Comparison of ENCODE assay signal across 8 cellular contexts in the genomic region with DNA sequence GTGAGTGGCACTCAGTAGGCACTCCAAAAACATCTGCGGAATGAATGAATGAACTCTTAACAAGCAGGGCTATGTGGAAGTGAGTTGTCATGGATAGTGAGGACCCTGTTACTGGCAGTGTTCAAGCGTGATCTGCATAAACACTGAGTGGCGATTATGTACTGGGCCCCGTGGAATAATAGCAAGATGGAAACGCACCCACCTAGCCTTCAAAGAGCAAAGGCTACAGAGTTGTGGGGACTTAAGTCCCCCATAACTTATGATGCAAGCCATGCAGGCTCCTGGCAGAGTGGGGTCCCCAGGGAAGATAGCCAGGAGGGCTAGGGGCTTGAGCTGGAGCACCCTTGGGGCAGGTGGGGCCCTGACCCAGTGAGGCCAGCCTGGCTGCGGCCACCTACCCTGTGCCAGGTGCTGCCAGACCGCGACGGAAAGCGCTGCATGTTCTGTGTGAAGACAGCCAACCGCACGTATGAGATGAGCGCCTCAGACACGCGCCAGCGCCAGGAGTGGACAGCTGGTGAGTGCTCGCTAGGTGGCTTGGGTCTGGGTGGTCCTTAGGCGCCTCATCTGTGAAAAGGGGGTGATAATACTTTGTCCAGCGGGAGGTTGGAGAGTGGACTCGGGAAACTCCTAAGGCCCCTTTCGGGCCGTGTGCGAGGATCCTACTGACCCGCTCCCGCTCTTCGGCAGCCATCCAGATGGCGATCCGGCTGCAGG. TPM values are rescaled to one million over a fixed set of nuclear protein-coding genes. Genes with fewer than 3 reads are reported as not detected.
A peak's percentile ranks its signal among the peaks of the same experiment; 100 is the strongest.
DNase-seq lines count a peak whose midpoint lies in the region; ATAC-seq and TF ChIP-seq lines count a peak whose summit lies in the region.

No MANE protein-coding gene starts in this region.

- no peak overlapping the region for H3K27ac ChIP-seq in CD4-positive, CD25-positive, alpha-beta regulatory T cell (ENCODE audit: insufficient read depth, low read length, poor library complexity, severe bottlenecking)
- peak overlapping the region; percentile 55 to 70 (median 66) for H3K27ac ChIP-seq in esophagus muscularis mucosa (replicated peaks in 1 of 4)

- TF ChIP-seq CTCF in esophagus muscularis mucosa (IDR thresholded peaks at IDR 0.05), result no peak
- no peak for TF ChIP-seq CTCF in neural crest cell (conservative IDR thresholded peaks at IDR 0.05)

- TF ChIP-seq EP300 in esophagus muscularis mucosa (IDR thresholded peaks at IDR 0.05), result no peak

- no peaks in the 10 kb centered on the region for H3K27me3 ChIP-seq in CD4-positive, CD25-positive, alpha-beta regulatory T cell (ENCODE audit: control insufficient read depth, insufficient read depth, low read length)
- H3K27me3 ChIP-seq in esophagus muscularis mucosa, result no peaks in the 10 kb centered on the region

- TF ChIP-seq POLR2A in esophagus muscularis mucosa (IDR thresholded peaks at IDR 0.05; ENCODE audit: low read depth), result no peak

- no peak for DNase-seq in CD4-positive, CD25-positive, alpha-beta regulatory T cell
- DNase-seq in NCI-H69 (lab: John Stamatoyannopoulos, UW) (peak; percentile 74), esophagus muscularis mucosa (ENCODE audit: extremely low spot score) (no peak), neural crest cell (ENCODE audit: low read depth, low spot score) (peak; percentile 30), NCI-H2107 (lab: John Stamatoyannopoulos, UW) (no peak), NCI-H1436 treated with DMSO at 0.1 percent for 48 hours (lab: John Stamatoyannopoulos, UW) (no peak), COR-L47 (lab: John Stamatoyannopoulos, UW) (no peak), dedifferentiated amniotic fluid mesenchymal stem cell (ENCODE audit: extremely low spot score) (no peak)

- peaks cover 33% of the 10 kb centered on the region for H3K4me1 ChIP-seq in CD4-positive, CD25-positive, alpha-beta regulatory T cell (ENCODE audit: control insufficient read depth, insufficient read depth, low read length, poor library complexity, severe bottlenecking)
- H3K4me1 ChIP-seq in esophagus muscularis mucosa, result peaks cover 12 to 19% (median 16%) of the 10 kb centered on the region in 4 donors

- H3K4me3 ChIP-seq in CD4-positive, CD25-positive, alpha-beta regulatory T cell (ENCODE audit: low read depth, low read length), result no peak overlapping the region
- peak overlapping the region; percentile 51 to 57 (median 56) for H3K4me3 ChIP-seq in esophagus muscularis mucosa

- no peaks in the 10 kb centered on the region for H3K9me3 Mint-ChIP-seq in CD4-positive, CD25-positive, alpha-beta regulatory T cell
- no peaks in the 10 kb centered on the region for H3K9me3 Mint-ChIP-seq in neural crest cell

- no peaks in the 10 kb centered on the region for H3K27me3 Mint-ChIP-seq in CD4-positive, CD25-positive, alpha-beta regulatory T cell
- peaks cover 19% of the 10 kb centered on the region for H3K27me3 Mint-ChIP-seq in neural crest cell (ENCODE audit: low read depth)

- intact Hi-C loops in esophagus muscularis mucosa (cut with DNase I), result no loop called here

- no peak for ATAC-seq in CD4-positive, CD25-positive, alpha-beta regulatory T cell (ENCODE audit: low read depth in 2 of 2)

- H3K36me3 ChIP-seq in CD4-positive, CD25-positive, alpha-beta regulatory T cell (ENCODE audit: control insufficient read depth, insufficient read depth, low read length), result peaks cover 90% of the 10 kb centered on the region
- no peaks in the 10 kb centered on the region for H3K36me3 ChIP-seq in esophagus muscularis mucosa

- WGBS in esophagus muscularis mucosa, result 48% methylated on average over 8 of the region's 28 CpGs

- H3K27ac Mint-ChIP-seq in CD4-positive, CD25-positive, alpha-beta regulatory T cell, result peak overlapping the region; percentile 78 to 90 (median 87)
- H3K27ac Mint-ChIP-seq in neural crest cell (ENCODE audit: unreplicated experiment), result peak overlapping the region; percentile 91

- H3K4me1 Mint-ChIP-seq in CD4-positive, CD25-positive, alpha-beta regulatory T cell, result peaks cover 34 to 63% (median 41%) of the 10 kb centered on the region in 4 donors
- peaks cover 24% of the 10 kb centered on the region for H3K4me1 Mint-ChIP-seq in neural crest cell

- H3K4me3 Mint-ChIP-seq in CD4-positive, CD25-positive, alpha-beta regulatory T cell, result no peak overlapping the region
- H3K4me3 Mint-ChIP-seq in neural crest cell, result peak overlapping the region; percentile 90

- H3K36me3 Mint-ChIP-seq in CD4-positive, CD25-positive, alpha-beta regulatory T cell, result peaks cover 57% of the 10 kb centered on the region
- H3K36me3 Mint-ChIP-seq in neural crest cell (ENCODE audit: low read depth), result no peaks in the 10 kb centered on the region

- no peaks in the 10 kb centered on the region for H3K9me3 ChIP-seq in CD4-positive, CD25-positive, alpha-beta regulatory T cell (ENCODE audit: control insufficient read depth in 2 of 2, low read length in 2 of 2)
- no peaks in the 10 kb centered on the region for H3K9me3 ChIP-seq in esophagus muscularis mucosa

RNA-seq across cellular contexts. Expression of gene DEF6, which starts 20.0 kb away (rescaled TPM):
- total RNA-seq in CD4-positive, CD25-positive, alpha-beta regulatory T cell, result 247 TPM
- polyA plus RNA-seq in CD4-positive, CD25-positive, alpha-beta regulatory T cell, result 100 to 1,000 TPM; 134 to 142 (median 139) TPM
- total RNA-seq in esophagus muscularis mucosa (1 to 10 TPM; 2.5 to 4.7 (median 3.6) TPM), neural crest cell (1.8 and 1.9 TPM in 2 replicates)

RNA-seq across cellular contexts. Expression of gene PPARD, which starts 24.7 kb away (rescaled TPM):
- 37.3 TPM for total RNA-seq in CD4-positive, CD25-positive, alpha-beta regulatory T cell
- polyA plus RNA-seq in CD4-positive, CD25-positive, alpha-beta regulatory T cell, result 1 to 10 TPM; 3.8 to 6.6 (median 5.1) TPM
- total RNA-seq in esophagus muscularis mucosa (10 to 100 TPM; 10.8 to 22.4 (median 16.0) TPM), neural crest cell (25.6 and 26.3 TPM in 2 replicates)

RNA-seq across cellular contexts. Expression of gene ZNF76, which starts 58.1 kb away (rescaled TPM):
- 66.6 TPM for total RNA-seq in CD4-positive, CD25-positive, alpha-beta regulatory T cell
- 10 to 100 TPM; 18.7 to 25.1 (median 20.5) TPM for polyA plus RNA-seq in CD4-positive, CD25-positive, alpha-beta regulatory T cell
- 10 to 100 TPM; 33.2 to 47.0 (median 36.2) TPM for total RNA-seq in esophagus muscularis mucosa
- total RNA-seq in neural crest cell, result 45.0 and 47.6 TPM in 2 replicates

Comparison
In these comparisons a context has a peak if more than half of its experiments do, and no peak if none do; other contexts are left out.
1. DNase-seq: peak in NCI-H69 (single experiment) and neural crest cell (single experiment); none in CD4-positive, CD25-positive, alpha-beta regulatory T cell (0 of 3), esophagus muscularis mucosa (single experiment), NCI-H2107 (single experiment), NCI-H1436 treated with DMSO at 0.1 percent for 48 hours (single experiment), COR-L47 (single experiment) and dedifferentiated amniotic fluid mesenchymal stem cell (single experiment).
2. RNA of gene DEF6, which starts 20.0 kb away (total RNA-seq): 247 TPM in CD4-positive, CD25-positive, alpha-beta regulatory T cell (single experiment); 2.5 to 4.7 TPM in esophagus muscularis mucosa and 1.8 to 1.9 TPM in neural crest cell; every median in the first group is over 10 times any median in the second.